Comparison of ENCODE assay signal across 7 cellular contexts in the genomic region with DNA sequence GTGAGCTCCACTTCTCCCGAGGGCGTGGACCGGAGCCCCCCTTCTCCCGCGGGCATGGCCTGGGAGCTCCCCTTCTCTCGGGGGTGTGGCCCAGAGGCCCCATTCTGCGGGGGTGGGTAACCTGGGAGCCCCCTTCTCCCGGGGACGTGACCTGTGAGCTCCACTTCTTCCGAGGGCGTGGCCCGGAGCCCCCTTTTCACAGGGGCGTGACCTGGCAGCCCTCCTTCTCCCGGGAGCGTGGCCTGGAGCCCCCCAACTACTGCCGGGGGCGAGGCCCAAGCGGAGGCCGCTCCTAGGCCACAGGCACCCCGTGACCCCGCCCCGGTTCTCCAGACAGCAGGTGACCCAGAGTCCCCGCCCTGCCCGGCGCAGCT. TPM values are rescaled to one million over a fixed set of nuclear protein-coding genes. Genes with fewer than 3 reads are reported as not detected.
DNase-seq lines count a peak whose midpoint lies in the region; ATAC-seq and TF ChIP-seq lines count a peak whose summit lies in the region.

No MANE protein-coding gene starts in this region.

- H3K4me3 ChIP-seq in spleen: peak overlapping the region; percentile 73 to 100 (median 98)

- intact Hi-C loops in activated B cell treated with CpG ODN at 0.5 μM for 24 hours (cut with micrococcal nuclease) (loop anchor here (1.0 to 10.0 kb wide), 9 partner anchors 42 to 1507 kb away; a partner anchor contains a TSS), spleen (cut with DNase I; ENCODE audit: low total_unique reads) (no loop called here)

- DNase-seq in activated B cell treated with CpG ODN at 0.5 μM for 24 hours: no peak
- peak; percentile 69 for DNase-seq in germinal center (ENCODE audit: low spot score)
- no peak for DNase-seq in spleen
- DNase-seq in HPDE6-E6E7 (ENCODE audit: extremely low spot score): no peak
- no peak for DNase-seq in NCI-H2107 (lab: John Stamatoyannopoulos, UW)

- H3K4me1 ChIP-seq in spleen: peaks cover 12 to 73% (median 30%) of the 10 kb centered on the region in 6 donors

- peaks cover 0 to 20% (median 10%) of the 10 kb centered on the region in 6 donors for H3K36me3 ChIP-seq in spleen

- peaks cover 36% of the 10 kb centered on the region for H3K36me3 Mint-ChIP-seq in activated B cell treated with CpG ODN at 0.5 μM for 24 hours (ENCODE audit: low read depth)

- peaks cover 6 to 28% (median 21%) of the 10 kb centered on the region in 8 donors for H3K9me3 ChIP-seq in spleen

- CTCF ChIA-PET in activated B cell treated with CpG ODN at 0.5 μM for 24 hours (lab: Charles Lee): interaction anchor here (1.1 kb wide), 1 partner anchor 42 kb away, joined by 5 read pairs; a partner anchor contains a TSS

- no peak for TF ChIP-seq POLR2A in spleen (IDR thresholded peaks at IDR 0.05)

- peaks cover 6% of the 10 kb centered on the region for H3K9me3 Mint-ChIP-seq in activated B cell treated with CpG ODN at 0.5 μM for 24 hours

- peak overlapping the region; percentile 94 for H3K4me3 Mint-ChIP-seq in activated B cell treated with CpG ODN at 0.5 μM for 24 hours

- TF ChIP-seq CTCF in activated B cell treated with CpG ODN at 0.5 μM for 24 hours (IDR thresholded peaks at IDR 0.05): no peak
- no peak for TF ChIP-seq CTCF in spleen (IDR thresholded peaks at IDR 0.05 in 8 of 11, conservative IDR thresholded peaks at IDR 0.05 in 3 of 11)

- ATAC-seq in GM18519 (IDR thresholded peaks at IDR 0.05; ENCODE audit: low FRiP score, unreplicated experiment) (peak; percentile 1), HG02943 (IDR thresholded peaks at IDR 0.05; ENCODE audit: low read depth, unreplicated experiment) (peak; percentile 2), activated B cell treated with CpG ODN at 0.5 μM for 24 hours (ENCODE audit: low read depth) (no peak)

- POLR2A ChIA-PET in activated B cell treated with CpG ODN at 0.5 μM for 24 hours (lab: Charles Lee): interaction anchor here (1.3 to 2.9 kb wide), 3 partner anchors 9 to 128 kb away, joined by 3 to 20 read pairs (median 4); a partner anchor contains a TSS

- H3K27me3 Mint-ChIP-seq in activated B cell treated with CpG ODN at 0.5 μM for 24 hours: no peaks in the 10 kb centered on the region

- peak overlapping the region; percentile 71 to 99 (median 96) for H3K27ac ChIP-seq in spleen

- WGBS in spleen, 5 donors: 0 to 1% (median 0%) methylated on average over 12 to 25 of the region's 25 CpGs

- H3K27ac Mint-ChIP-seq in activated B cell treated with CpG ODN at 0.5 μM for 24 hours: peak overlapping the region; percentile 97

- peaks cover 25% of the 10 kb centered on the region for H3K4me1 Mint-ChIP-seq in activated B cell treated with CpG ODN at 0.5 μM for 24 hours

- H3K27me3 ChIP-seq in spleen (replicated peaks in 1 of 7): no peaks in the 10 kb centered on the region

RNA-seq across cellular contexts. Expression of a gene that starts 0.3 kb away (rescaled TPM):
- total RNA-seq in activated B cell treated with CpG ODN at 0.5 μM for 24 hours (26.2 and 27.5 TPM in 2 replicates), spleen (10 to 100 TPM; 19.7 to 34.5 (median 23.7) TPM)
- polyA plus RNA-seq in spleen: 10 to 100 TPM; 14.9 to 24.2 (median 15.8) TPM

RNA-seq across cellular contexts. Expression of a gene that starts 42.5 kb away (rescaled TPM):
- total RNA-seq in activated B cell treated with CpG ODN at 0.5 μM for 24 hours (9.3 and 10.5 TPM in 2 replicates), spleen (10 to 100 TPM in 5 of 7 donors, 1 to 10 TPM in 2; 8.5 to 13.8 (median 12.1) TPM)
- 10 to 100 TPM in 1 of 3 donors, 1 to 10 TPM in 2; 6.3 to 10.5 (median 8.7) TPM for polyA plus RNA-seq in spleen

RNA-seq across cellular contexts. Expression of a gene that starts 42.8 kb away (rescaled TPM):
- 38.0 and 45.1 TPM in 2 replicates for total RNA-seq in activated B cell treated with CpG ODN at 0.5 μM for 24 hours
- total RNA-seq in spleen: 10 to 100 TPM; 26.4 to 49.4 (median 42.0) TPM
- polyA plus RNA-seq in spleen: 1 to 10 TPM; 4.5 to 8.4 (median 5.3) TPM
